Comparison of ENCODE assay signal across 4 cellular contexts in the genomic region with DNA sequence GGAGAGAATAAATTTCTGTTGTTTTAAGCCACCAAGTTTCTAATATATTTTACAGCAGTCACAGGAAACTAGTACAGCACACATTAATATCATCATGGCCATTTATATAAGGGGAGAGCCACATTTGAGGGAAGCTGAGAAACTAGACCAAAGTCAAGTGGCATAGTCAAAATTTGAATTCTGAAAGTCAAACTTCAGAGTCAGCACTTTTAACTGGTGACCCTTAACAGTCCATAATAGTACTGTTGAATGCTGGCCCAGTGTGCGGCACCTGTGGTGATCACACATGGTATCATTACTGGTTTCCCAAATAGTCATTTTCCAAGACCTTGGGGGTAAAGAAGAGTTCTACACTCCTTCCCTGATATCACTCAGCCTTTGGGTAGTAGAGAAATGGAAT.
A peak's percentile ranks its signal among the peaks of the same experiment; 100 is the strongest.
TF ChIP-seq lines count a peak whose summit lies in the region.

No MANE protein-coding gene starts in this region.

TF ChIP-seq in HepG2, 621 proteins besides CTCF, POLR2A, EP300 and RAD21 (continues in another document):
- TF ChIP-seq, protein P1, sequence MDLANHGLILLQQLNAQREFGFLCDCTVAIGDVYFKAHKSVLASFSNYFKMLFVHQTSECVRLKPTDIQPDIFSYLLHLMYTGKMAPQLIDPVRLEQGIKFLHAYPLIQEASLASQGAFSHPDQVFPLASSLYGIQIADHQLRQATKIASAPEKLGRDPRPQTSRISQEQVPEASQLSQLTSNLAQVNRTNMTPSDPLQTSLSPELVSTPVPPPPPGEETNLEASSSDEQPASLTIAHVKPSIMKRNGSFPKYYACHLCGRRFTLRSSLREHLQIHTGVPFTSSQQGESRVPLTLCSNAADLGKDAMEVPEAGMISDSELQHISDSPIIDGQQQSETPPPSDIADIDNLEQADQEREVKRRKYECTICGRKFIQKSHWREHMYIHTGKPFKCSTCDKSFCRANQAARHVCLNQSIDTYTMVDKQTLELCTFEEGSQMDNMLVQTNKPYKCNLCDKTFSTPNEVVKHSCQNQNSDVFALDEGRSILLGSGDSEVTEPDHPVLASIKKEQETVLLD (CRISPR knock-in tag; IDR thresholded peaks at IDR 0.05; ENCODE audit: low read depth), result no peak
- TF ChIP-seq, protein P2, sequence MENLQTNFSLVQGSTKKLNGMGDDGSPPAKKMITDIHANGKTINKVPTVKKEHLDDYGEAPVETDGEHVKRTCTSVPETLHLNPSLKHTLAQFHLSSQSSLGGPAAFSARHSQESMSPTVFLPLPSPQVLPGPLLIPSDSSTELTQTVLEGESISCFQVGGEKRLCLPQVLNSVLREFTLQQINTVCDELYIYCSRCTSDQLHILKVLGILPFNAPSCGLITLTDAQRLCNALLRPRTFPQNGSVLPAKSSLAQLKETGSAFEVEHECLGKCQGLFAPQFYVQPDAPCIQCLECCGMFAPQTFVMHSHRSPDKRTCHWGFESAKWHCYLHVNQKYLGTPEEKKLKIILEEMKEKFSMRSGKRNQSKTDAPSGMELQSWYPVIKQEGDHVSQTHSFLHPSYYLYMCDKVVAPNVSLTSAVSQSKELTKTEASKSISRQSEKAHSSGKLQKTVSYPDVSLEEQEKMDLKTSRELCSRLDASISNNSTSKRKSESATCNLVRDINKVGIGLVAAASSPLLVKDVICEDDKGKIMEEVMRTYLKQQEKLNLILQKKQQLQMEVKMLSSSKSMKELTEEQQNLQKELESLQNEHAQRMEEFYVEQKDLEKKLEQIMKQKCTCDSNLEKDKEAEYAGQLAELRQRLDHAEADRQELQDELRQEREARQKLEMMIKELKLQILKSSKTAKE (CRISPR knock-in tag; IDR thresholded peaks at IDR 0.05; ENCODE audit: borderline replicate concordance), result no peak
- TF ChIP-seq CENPX (CRISPR knock-in tag; IDR thresholded peaks at IDR 0.05) (no peak), ZNF251 (CRISPR knock-in tag; IDR thresholded peaks at IDR 0.05) (no peak), MAFF (IDR thresholded peaks at IDR 0.05; ENCODE audit: low read depth, low read length) (peak; percentile 61), ZNF329 (CRISPR knock-in tag; IDR thresholded peaks at IDR 0.05; ENCODE audit: low read depth) (no peak), KAT7 (CRISPR knock-in tag; IDR thresholded peaks at IDR 0.05; ENCODE audit: borderline replicate concordance) (no peak), ZFP36L2 (CRISPR knock-in tag; IDR thresholded peaks at IDR 0.05) (no peak), ASH2L (IDR thresholded peaks at IDR 0.05; ENCODE audit: insufficient read length, low read depth, low read length) (no peak)
- TF ChIP-seq, protein P3, sequence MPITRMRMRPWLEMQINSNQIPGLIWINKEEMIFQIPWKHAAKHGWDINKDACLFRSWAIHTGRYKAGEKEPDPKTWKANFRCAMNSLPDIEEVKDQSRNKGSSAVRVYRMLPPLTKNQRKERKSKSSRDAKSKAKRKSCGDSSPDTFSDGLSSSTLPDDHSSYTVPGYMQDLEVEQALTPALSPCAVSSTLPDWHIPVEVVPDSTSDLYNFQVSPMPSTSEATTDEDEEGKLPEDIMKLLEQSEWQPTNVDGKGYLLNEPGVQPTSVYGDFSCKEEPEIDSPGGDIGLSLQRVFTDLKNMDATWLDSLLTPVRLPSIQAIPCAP (CRISPR knock-in tag; IDR thresholded peaks at IDR 0.05; ENCODE audit: low read depth), result no peak

TF ChIP-seq in A549, 52 proteins besides CTCF, POLR2A, EP300 and RAD21:
- TF ChIP-seq MAFK (IDR thresholded peaks at IDR 0.05; ENCODE audit: partially characterized antibody) (peak; percentile 74), NPAS2 (CRISPR knock-in tag; IDR thresholded peaks at IDR 0.05; ENCODE audit: borderline replicate concordance) (no peak)

TF ChIP-seq in IMR-90, 13 proteins besides CTCF, POLR2A, EP300 and RAD21:
- TF ChIP-seq SMC3 (IDR thresholded peaks at IDR 0.05; ENCODE audit: low read depth, low read length) (no peak), MAFK (IDR thresholded peaks at IDR 0.05; ENCODE audit: low read depth, low read length) (peak; percentile 59)

TF ChIP-seq in K562, 482 proteins besides CTCF, POLR2A, EP300 and RAD21:
- TF ChIP-seq MAFF (IDR thresholded peaks at IDR 0.05; ENCODE audit: low read length), result 0 out of 2 replicates have a peak, but pooled peaks have one; percentile 16
- peak; percentile 66; the same call in 1 of the 2 replicates for TF ChIP-seq ZNF316 (IDR thresholded peaks at IDR 0.05)
- no peak for TF ChIP-seq JUN (IDR thresholded peaks at IDR 0.05; ENCODE audit: borderline replicate concordance, low read depth, low read length)
- no peak for TF ChIP-seq JUN (CRISPR knock-in tag; IDR thresholded peaks at IDR 0.05; ENCODE audit: borderline replicate concordance)
- TF ChIP-seq MAFK (IDR thresholded peaks at IDR 0.05; ENCODE audit: low read length), result peak; percentile 26; the same call in 1 of the 2 replicates
- TF ChIP-seq C11orf30 (IDR thresholded peaks at IDR 0.05; ENCODE audit: low read depth), result 0 out of 2 replicates have a peak, but pooled peaks have one; percentile 13
